Comparison of ENCODE assay signal across 8 cellular contexts in genomic region chr20:62938105-62938888, GRCh38. TPM values are rescaled to one million over a fixed set of nuclear protein-coding genes. Genes with fewer than 3 reads are reported as not detected.
A peak's percentile ranks its signal among the peaks of the same experiment; 100 is the strongest.
DNase-seq lines count a peak whose midpoint lies in the region; ATAC-seq and TF ChIP-seq lines count a peak whose summit lies in the region.

Gene GID8, plus strand, starts transcription at chr20:62938147. Its CDS starts 3,356 bp downstream, at chr20:62941503.

- H3K36me3 ChIP-seq in HEK293 (ENCODE audit: control insufficient read depth in 2 of 2, insufficient read depth in 1 of 2, low read length in 2 of 2) (peaks cover 4 to 54% of the 10 kb centered on the region in 2 experiments), MG63 (peaks cover 77% of the 10 kb centered on the region), uterus (no peaks in the 10 kb centered on the region)

- H3K27ac ChIP-seq in HEK293 (ENCODE audit: extremely low read depth, low read depth, low read length) (peak within 1 kb of the TSS; percentile 88), uterus (peak within 1 kb of the TSS; percentile 85 to 93)

- H3K27ac Mint-ChIP-seq in naive thymus-derived CD8-positive, alpha-beta T cell = peak within 1 kb of the TSS; percentile 92 to 100 (median 98)

- no peaks in the 10 kb centered on the region for H3K9me3 ChIP-seq in HEK293 (ENCODE audit: control insufficient read depth, insufficient read depth, low read depth, low read length)
- no peaks in the 10 kb centered on the region for H3K9me3 ChIP-seq in MG63
- H3K9me3 ChIP-seq in uterus = no peaks in the 10 kb centered on the region

- peak within 1 kb of the TSS in 8 of 10 donors; percentile 91 to 100 (median 96) for H3K4me3 Mint-ChIP-seq in naive thymus-derived CD8-positive, alpha-beta T cell

- H3K27me3 ChIP-seq in MG63 (no peaks in the 10 kb centered on the region), uterus (no peaks in the 10 kb centered on the region)

- POLR2A ChIA-PET in HEK293 (lab: Yijun Ruan, JAX) = interaction anchor here (0.6 to 2.2 kb wide), 8 partner anchors 10 to 76 kb away, joined by 3 to 13 read pairs (median 3); partner anchors contain the start of gene DIDO1
- POLR2A ChIA-PET in naive thymus-derived CD8-positive, alpha-beta T cell (lab: Charles Lee) = interaction anchor here (0.8 to 6.2 kb wide), 19 partner anchors 8 to 144 kb away, joined by 3 to 111 read pairs (median 5); partner anchors contain the start of genes BHLHE23, DIDO1, SLC17A9 and TCFL5

- ATAC-seq in naive thymus-derived CD8-positive, alpha-beta T cell = peak; percentile 55 to 62

- no peaks in the 10 kb centered on the region for H3K27me3 Mint-ChIP-seq in naive thymus-derived CD8-positive, alpha-beta T cell

- H3K9me3 Mint-ChIP-seq in naive thymus-derived CD8-positive, alpha-beta T cell = no peaks in the 10 kb centered on the region

- intact Hi-C loops in uterus (cut with DNase I; ENCODE audit: low total_unique reads) = no loop called here

- peaks cover 19 to 50% (median 42%) of the 10 kb centered on the region in 4 donors for H3K4me1 Mint-ChIP-seq in naive thymus-derived CD8-positive, alpha-beta T cell

- no peak for TF ChIP-seq POLR2A in uterus (IDR thresholded peaks at IDR 0.05)

- H3K36me3 Mint-ChIP-seq in naive thymus-derived CD8-positive, alpha-beta T cell = peaks cover 0 to 34% (median 3%) of the 10 kb centered on the region in 3 donors

- DNase-seq in NCI-H1417 (lab: John Stamatoyannopoulos, UW) (peak in 2 of 3 experiments; percentile 72 to 80), NCI-H1417 treated with DMSO at 0.1 percent for 48 hours (lab: John Stamatoyannopoulos, UW) (no peak), MG63 (peak; percentile 56), fibroblast of mammary gland (ENCODE audit: low read depth) (peak; percentile 32), uterus (no peak)
- peak; percentile 62 to 71 for DNase-seq in activated T-cell treated with anti-CD3 and anti-CD28 coated beads, Interleukin-2, amount 50 U/mL, for 48 hours
- peak in 5 of 10 donors; percentile 21 to 61 (median 53) for DNase-seq in naive thymus-derived CD8-positive, alpha-beta T cell

- H3K4me1 ChIP-seq in HEK293 (ENCODE audit: control insufficient read depth, insufficient read depth, low read length) (peaks cover 9% of the 10 kb centered on the region; the same call in 1 of the 2 replicates), uterus (peaks cover 8 to 16% of the 10 kb centered on the region in 2 donors)

- peak within 1 kb of the TSS; percentile 88 for H3K4me3 ChIP-seq in HEK293 (ENCODE audit: low read depth, low read length)
- peak within 1 kb of the TSS; percentile 100 for H3K4me3 ChIP-seq in MG63
- H3K4me3 ChIP-seq in fibroblast of mammary gland (ENCODE audit: control insufficient read depth, low read depth, low read length) = peak within 1 kb of the TSS; percentile 90
- H3K4me3 ChIP-seq in uterus = peak within 1 kb of the TSS; percentile 92 to 96

- TF ChIP-seq CTCF in HEK293 (tag by site-specific recombination; IDR thresholded peaks at IDR 0.05) (no peak), fibroblast of mammary gland (conservative IDR thresholded peaks at IDR 0.05; ENCODE audit: control insufficient read depth, insufficient read depth, low read depth, low read length) (no peak), uterus (IDR thresholded peaks at IDR 0.05) (no peak)

- CTCF ChIA-PET in HEK293 (lab: Yijun Ruan, JAX) = interaction anchor here (0.7 to 1.6 kb wide), 6 partner anchors 9 to 71 kb away, joined by 3 to 12 read pairs (median 4); partner anchors contain the start of gene DIDO1

TF ChIP-seq in HEK293, 187 proteins besides CTCF, POLR2A, EP300 and RAD21:
- no peak for TF ChIP-seq ZNF776 (tag by site-specific recombination; IDR thresholded peaks at IDR 0.05; ENCODE audit: borderline replicate concordance)
- peak; percentile 83 for TF ChIP-seq ZNF335 (tag by site-specific recombination; conservative IDR thresholded peaks at IDR 0.05)
- 0 out of 2 replicates have a peak, but pooled peaks have one; percentile 21 for TF ChIP-seq ZEB2 (tag by site-specific recombination; IDR thresholded peaks at IDR 0.05)
- TF ChIP-seq SCRT2 (tag by site-specific recombination; IDR thresholded peaks at IDR 0.05) = peak; percentile 11; the same call in 1 of the 2 replicates
- TF ChIP-seq SP2 (tag by site-specific recombination; IDR thresholded peaks at IDR 0.05) = 0 out of 2 replicates have a peak, but pooled peaks have one; percentile 15
- peak; percentile 28; the same call in 1 of the 2 replicates for TF ChIP-seq PRDM10 (tag by site-specific recombination; IDR thresholded peaks at IDR 0.05)
- peak; percentile 98 for TF ChIP-seq ZBTB17 (tag by site-specific recombination; IDR thresholded peaks at IDR 0.05)
- peak; percentile 21 for TF ChIP-seq ZBTB26 (tag by site-specific recombination; optimal IDR thresholded peaks at IDR 0.05)
- TF ChIP-seq BCL6B (tag by site-specific recombination; IDR thresholded peaks at IDR 0.05) = no peak
- 0 out of 2 replicates have a peak, but pooled peaks have one; percentile 2 for TF ChIP-seq GLIS1 (tag by site-specific recombination; IDR thresholded peaks at IDR 0.05)
- 0 out of 2 replicates have a peak, but pooled peaks have one; percentile 33 for TF ChIP-seq GLIS2 (tag by site-specific recombination; IDR thresholded peaks at IDR 0.05)
- TF ChIP-seq KLF16 (tag by site-specific recombination; IDR thresholded peaks at IDR 0.05) = no peak
- TF ChIP-seq ZBTB8A (tag by site-specific recombination; IDR thresholded peaks at IDR 0.05) = peak; percentile 39
- TF ChIP-seq ZNF600 (tag by site-specific recombination; IDR thresholded peaks at IDR 0.05) = peak; percentile 78; the same call in 1 of the 2 replicates
- peak; percentile 57 for TF ChIP-seq EGR2 (tag by site-specific recombination; IDR thresholded peaks at IDR 0.05; ENCODE audit: low read depth)

RNA-seq across cellular contexts. Expression of gene GID8, which starts in this region (rescaled TPM):
- 36.6 and 42.1 TPM in 2 replicates for total RNA-seq in MG63 (2014; rRNA removed; shearing (Covaris generic); ENCODE audit: low replicate concordance)
- 10 to 100 TPM; 57.7 to 61.2 TPM for total RNA-seq in naive thymus-derived CD8-positive, alpha-beta T cell
- 10 to 100 TPM; 20.2 to 24.4 (median 21.1) TPM for polyA plus RNA-seq in naive thymus-derived CD8-positive, alpha-beta T cell
- 10 to 100 TPM; 16.4 to 48.6 (median 40.0) TPM for total RNA-seq in uterus

Comparison
In these comparisons a context has a peak if more than half of its experiments do, and no peak if none do; other contexts are left out.
1. DNase-seq: peak in NCI-H1417 (2 of 3), MG63 (single experiment), activated T-cell treated with anti-CD3 and anti-CD28 coated beads, Interleukin-2, amount 50 U/mL, for 48 hours (2 of 2) and fibroblast of mammary gland (single experiment); none in NCI-H1417 treated with DMSO at 0.1 percent for 48 hours (single experiment) and uterus (0 of 2).
2. Peak in every context shown above with its lines, with median percentiles within 50 percentile points of each other: H3K4me3 ChIP-seq.